20 cellular contexts compared by ENCODE assay signal in the genomic region with DNA sequence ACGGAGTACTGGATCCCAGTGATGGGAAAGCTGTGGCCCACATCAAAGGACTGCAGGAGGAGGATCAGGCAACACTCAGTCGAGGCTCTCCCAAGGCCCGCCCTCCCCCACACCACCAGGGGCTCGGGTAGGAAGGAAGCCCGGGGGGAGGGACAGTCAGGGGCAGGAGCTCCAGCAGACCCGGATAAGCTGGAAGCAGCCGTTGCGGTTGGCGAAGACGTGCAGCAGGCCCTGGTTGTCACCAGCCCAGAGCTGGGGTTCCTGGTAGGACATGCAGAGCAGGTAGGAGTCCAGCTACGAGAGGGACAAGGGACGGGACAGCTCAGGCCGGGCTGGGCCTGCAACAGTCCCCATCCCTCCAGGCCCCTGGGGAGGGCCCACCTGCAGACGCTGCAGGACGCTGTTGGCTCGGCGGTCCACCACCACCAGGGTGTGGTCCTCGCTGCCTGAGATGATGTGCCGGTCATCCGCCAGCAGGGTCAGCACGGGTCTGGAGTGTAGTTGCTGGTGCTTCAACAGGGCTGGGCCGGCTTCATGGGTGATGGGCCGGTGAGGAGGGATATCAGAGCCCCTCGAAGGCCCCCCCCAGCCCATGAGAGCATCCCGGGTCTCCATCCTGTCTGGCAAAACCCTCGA. TPM values are rescaled to one million over a fixed set of nuclear protein-coding genes. Genes with fewer than 3 reads are reported as not detected.
"Had no signal": no experiment of that assay in that cellular context is flagged by ENCODE, and none has a peak within 500 bp of the region (broad histone marks: within the 10 kb centered on the region; RNA-seq: fewer than 3 reads in every experiment).

No MANE protein-coding gene starts in this region.

- FAIRE-seq: colon had no signal

- DNase-seq: activated CD4-positive, alpha-beta T cell treated with anti-CD3 and anti-CD28 coated beads, Interleukin-2, amount 50 U/mL, for 48 hours; activated CD4-positive, CD25-positive, alpha-beta regulatory T cell treated with anti-CD3 and anti-CD28 coated beads, Interleukin-2, amount 50 U/mL, for 72 hours; activated naive CD4-positive, alpha-beta T cell treated with anti-CD3 and anti-CD28 coated beads for 36 hours; hippocampal formation; left ventricle myocardium superior; ovary; sigmoid colon; stimulated activated CD4-positive, alpha-beta T cell treated with anti-CD3 and anti-CD28 coated beads, Interleukin-1b, Interleukin-23, amount 100 ng/mL, for 48 hours; thyroid gland; uterus had no signal

- H3K9me3 Mint-ChIP-seq: activated naive CD4-positive, alpha-beta T cell treated with anti-CD3 and anti-CD28 coated beads for 36 hours; activated T-helper 2 cell treated with anti-CD3 and anti-CD28 coated beads, Interferon-gamma antibody, Interleukin-2, Interleukin-4, amounts not matched to agents 10 μg/mL and 5 μg/mL and 100 μg/mL, durations not matched to agents 14 hours and 24 hours and 36 hours; T-helper 2 cell treated with Interferon-gamma antibody and Interleukin-4, amounts not matched to agents 5 μg/mL and 100 μg/mL, for 36 hours had no signal

- ATAC-seq: left ventricle myocardium superior had no signal

- H3K4me3 Mint-ChIP-seq: activated naive CD4-positive, alpha-beta T cell treated with anti-CD3 and anti-CD28 coated beads for 36 hours; T-helper 2 cell treated with Interferon-gamma antibody and Interleukin-4, amounts not matched to agents 5 μg/mL and 100 μg/mL, for 36 hours had no signal

- H3K27ac Mint-ChIP-seq: activated naive CD4-positive, alpha-beta T cell treated with anti-CD3 and anti-CD28 coated beads for 36 hours; activated T-helper 2 cell treated with anti-CD3 and anti-CD28 coated beads, Interferon-gamma antibody, Interleukin-2, Interleukin-4, amounts not matched to agents 10 μg/mL and 5 μg/mL and 100 μg/mL, durations not matched to agents 14 hours and 24 hours and 36 hours; T-helper 2 cell treated with Interferon-gamma antibody and Interleukin-4, amounts not matched to agents 5 μg/mL and 100 μg/mL, for 36 hours had no signal

- H3K27ac ChIP-seq: cardiac muscle cell, esophagus muscularis mucosa, ovary, sigmoid colon, thyroid gland, uterus had no signal

- H3K4me3 ChIP-seq: cardiac muscle cell, esophagus muscularis mucosa, ovary, sigmoid colon, thyroid gland, uterus had no signal

- H3K4me1 ChIP-seq: thyroid gland, uterus had no signal

- H3K9me3 ChIP-seq: esophagus muscularis mucosa, ovary, sigmoid colon, thyroid gland, uterus had no signal

- H3K27me3 ChIP-seq: cardiac muscle cell, esophagus muscularis mucosa, ovary, sigmoid colon, thyroid gland, uterus had no signal

- H3K36me3 ChIP-seq: cardiac muscle cell, ovary, sigmoid colon, thyroid gland, uterus had no signal

RNA-seq across cellular contexts. Expression of a gene that starts 1.9 kb away (rescaled TPM):
- total RNA-seq: activated naive CD4-positive, alpha-beta T cell treated with anti-CD3 and anti-CD28 coated beads for 36 hours; activated T-helper 2 cell treated with anti-CD3 and anti-CD28 coated beads, Interferon-gamma antibody, Interleukin-2, Interleukin-4, amounts not matched to agents 10 μg/mL and 5 μg/mL and 100 μg/mL, durations not matched to agents 14 hours and 24 hours and 36 hours; esophagus muscularis mucosa; kidney epithelial cell; left ventricle myocardium superior; mesenteric fat pad; ovary; pulmonary artery endothelial cell; sigmoid colon; thyroid gland; uterus had no signal
- polyA plus RNA-seq: adipose tissue, cardiac muscle cell, neural cell, ovary, sigmoid colon had no signal
